ENCODE assay signal across 9 cellular contexts in the genomic region with DNA sequence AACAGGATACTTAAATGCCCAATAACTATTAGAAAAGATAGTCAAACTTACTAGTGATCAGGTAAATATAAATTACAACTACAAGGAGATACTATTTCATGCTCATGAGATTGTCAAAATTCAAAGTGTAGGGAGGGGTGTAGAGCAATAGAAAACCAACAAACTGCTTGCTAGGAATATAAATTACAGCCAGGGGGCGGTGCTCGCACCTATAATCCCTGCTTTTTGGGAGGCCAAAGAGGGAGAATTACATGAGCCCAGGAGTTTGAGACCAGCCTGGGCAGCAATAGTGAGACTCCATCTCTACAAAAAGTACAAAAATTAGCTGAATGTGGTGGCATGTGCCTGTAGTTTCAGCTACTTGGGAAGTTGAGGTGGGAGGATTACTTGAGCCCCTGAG.
A peak's percentile ranks its signal among the peaks of the same experiment; 100 is the strongest.
DNase-seq lines count a peak whose midpoint lies in the region; ATAC-seq and TF ChIP-seq lines count a peak whose summit lies in the region.
"Had no signal": no experiment of that assay in that cellular context is flagged by ENCODE, and none has a peak within 500 bp of the region (broad histone marks: within the 10 kb centered on the region; RNA-seq: fewer than 3 reads in every experiment).

No MANE protein-coding gene starts in this region.

- TF ChIP-seq CTCF in BE2C (IDR thresholded peaks at IDR 0.05; ENCODE audit: low read depth, low read length), result peak; percentile 53
- TF ChIP-seq CTCF in fibroblast of the aortic adventitia (IDR thresholded peaks at IDR 0.05; ENCODE audit: insufficient read depth, low read length), result no peak

- ATAC-seq in GM18909 (IDR thresholded peaks at IDR 0.05; ENCODE audit: poor library complexity, unreplicated experiment), result peak; percentile 45
- ATAC-seq in GM19324 (IDR thresholded peaks at IDR 0.05; ENCODE audit: low FRiP score, unreplicated experiment), result no peak

- no peaks in the 10 kb centered on the region for H3K4me1 ChIP-seq in BE2C

- no peaks in the 10 kb centered on the region for H3K36me3 ChIP-seq in BE2C

- H3K27me3 ChIP-seq in BE2C, result no peaks in the 10 kb centered on the region

- DNase-seq in BE2C (peak; percentile 23), NCI-H69 (lab: John Stamatoyannopoulos, UW) (peak; percentile 4), fibroblast of the aortic adventitia (ENCODE audit: low read depth) (peak; percentile 0), ureter (ENCODE audit: low spot score) (no peak)
- no peak for DNase-seq in central memory CD4-positive, alpha-beta T cell
- DNase-seq in stimulated activated CD4-positive, alpha-beta T cell treated with anti-CD3 and anti-CD28 coated beads, Interleukin-1b, Interleukin-23, amount 100 ng/mL, for 48 hours, result no peak
- DNase-seq: stimulated activated naive CD4-positive, alpha-beta T cell treated with Interleukin-2 at 50 U/mL for 16 hours had no signal

- H3K4me3 ChIP-seq in BE2C (ENCODE audit: low read depth, low read length) (no peak overlapping the region), fibroblast of the aortic adventitia (ENCODE audit: low read depth, low read length) (no peak overlapping the region)

- no peaks in the 10 kb centered on the region for H3K9me3 ChIP-seq in BE2C

Comparison
In these comparisons a context has a peak if more than half of its experiments do, and no peak if none do; other contexts are left out.
1. DNase-seq: peak in BE2C (single experiment), NCI-H69 (single experiment) and fibroblast of the aortic adventitia (single experiment); none in ureter (single experiment), central memory CD4-positive, alpha-beta T cell (single experiment) and stimulated activated CD4-positive, alpha-beta T cell treated with anti-CD3 and anti-CD28 coated beads, Interleukin-1b, Interleukin-23, amount 100 ng/mL, for 48 hours (single experiment).